ENCODE assay signal across 7 cellular contexts in the genomic region with DNA sequence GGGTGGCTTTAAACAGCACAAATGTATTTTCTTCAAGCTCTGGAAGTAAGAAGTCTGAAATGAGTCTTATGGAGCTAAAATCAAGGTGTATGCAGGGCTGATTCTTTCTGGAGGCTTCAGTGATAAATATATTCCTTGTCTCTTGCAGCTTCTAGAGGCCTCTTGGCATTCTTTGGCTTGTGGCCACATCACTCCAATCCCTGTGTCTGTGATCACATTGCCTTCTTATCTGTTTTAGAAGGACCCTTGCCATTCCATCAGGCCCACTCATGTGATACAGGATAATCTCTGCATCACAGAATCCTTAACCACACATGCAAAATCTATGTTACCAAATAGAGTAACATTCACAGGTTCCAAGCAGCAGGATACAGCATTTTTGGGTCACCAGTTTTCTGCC.
"Had no signal": no experiment of that assay in that cellular context is flagged by ENCODE, and none has a peak within 500 bp of the region (broad histone marks: within the 10 kb centered on the region; RNA-seq: fewer than 3 reads in every experiment).

No MANE protein-coding gene starts in this region.

- H3K4me1 Mint-ChIP-seq: IgD-negative memory B cell had no signal

- H3K27ac ChIP-seq: HL-60 had no signal

- H3K4me3 Mint-ChIP-seq: IgD-negative memory B cell had no signal

- DNase-seq: IMR-90, KBM-7, KG1 had no signal

- H3K36me3 Mint-ChIP-seq: IgD-negative memory B cell had no signal

- ATAC-seq: HepG2, K562 had no signal

- H3K4me3 ChIP-seq: K562 had no signal

- H3K27me3 Mint-ChIP-seq: IgD-negative memory B cell had no signal

- H3K27ac Mint-ChIP-seq: IgD-negative memory B cell had no signal
